1 cellular context compared by ENCODE assay signal in the genomic region with DNA sequence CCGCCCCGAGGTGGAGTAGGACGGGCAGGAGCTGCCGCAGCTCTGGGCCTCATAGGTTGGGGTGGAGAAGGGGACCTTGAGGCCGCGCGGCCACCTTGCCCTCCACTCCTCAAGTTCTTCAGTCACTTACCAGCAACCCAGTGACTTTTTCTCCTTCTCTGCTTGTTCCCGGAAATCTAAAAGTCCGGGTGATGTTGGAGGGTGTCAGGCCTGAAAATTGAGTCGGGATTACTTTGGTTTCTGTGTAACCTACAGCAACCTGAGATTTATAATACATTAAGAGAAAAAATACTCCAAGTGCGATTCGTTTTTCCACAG.
TF ChIP-seq lines count a peak whose summit lies in the region.

No MANE protein-coding gene starts in this region.

TF ChIP-seq in HepG2, 621 proteins besides CTCF, POLR2A, EP300 and RAD21:
- TF ChIP-seq, protein P1, sequence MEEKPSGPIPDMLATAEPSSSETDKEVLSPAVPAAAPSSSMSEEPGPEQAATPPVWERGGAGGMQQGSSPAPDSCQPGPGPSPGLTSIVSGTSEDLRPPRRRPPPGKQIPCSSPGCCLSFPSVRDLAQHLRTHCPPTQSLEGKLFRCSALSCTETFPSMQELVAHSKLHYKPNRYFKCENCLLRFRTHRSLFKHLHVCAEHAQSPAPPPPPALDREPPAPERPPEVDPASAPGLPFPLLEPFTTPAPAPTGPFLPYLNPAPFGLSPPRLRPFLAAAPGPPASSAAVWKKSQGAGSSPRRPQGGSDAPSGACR (CRISPR knock-in tag; IDR thresholded peaks at IDR 0.05): peak; percentile 18; the same call in 1 of the 2 replicates
- TF ChIP-seq SMAD9 (CRISPR knock-in tag; IDR thresholded peaks at IDR 0.05): peak; percentile 40; the same call in 1 of the 2 replicates
- peak; percentile 76 for TF ChIP-seq NAIF1 (CRISPR knock-in tag; IDR thresholded peaks at IDR 0.05; ENCODE audit: borderline replicate concordance)
- peak; percentile 21; the same call in 1 of the 2 replicates for TF ChIP-seq SNAI1 (CRISPR knock-in tag; IDR thresholded peaks at IDR 0.05; ENCODE audit: borderline replicate concordance)
- TF ChIP-seq KAT7 (CRISPR knock-in tag; IDR thresholded peaks at IDR 0.05; ENCODE audit: borderline replicate concordance): 0 out of 2 replicates have a peak, but pooled peaks have one; percentile 42
- 0 out of 2 replicates have a peak, but pooled peaks have one; percentile 19 for TF ChIP-seq ELF4 (CRISPR knock-in tag; IDR thresholded peaks at IDR 0.05; ENCODE audit: borderline replicate concordance)
- 0 out of 2 replicates have a peak, but pooled peaks have one; percentile 12 for TF ChIP-seq ZNF563 (CRISPR knock-in tag; IDR thresholded peaks at IDR 0.05)
- TF ChIP-seq, protein P2, sequence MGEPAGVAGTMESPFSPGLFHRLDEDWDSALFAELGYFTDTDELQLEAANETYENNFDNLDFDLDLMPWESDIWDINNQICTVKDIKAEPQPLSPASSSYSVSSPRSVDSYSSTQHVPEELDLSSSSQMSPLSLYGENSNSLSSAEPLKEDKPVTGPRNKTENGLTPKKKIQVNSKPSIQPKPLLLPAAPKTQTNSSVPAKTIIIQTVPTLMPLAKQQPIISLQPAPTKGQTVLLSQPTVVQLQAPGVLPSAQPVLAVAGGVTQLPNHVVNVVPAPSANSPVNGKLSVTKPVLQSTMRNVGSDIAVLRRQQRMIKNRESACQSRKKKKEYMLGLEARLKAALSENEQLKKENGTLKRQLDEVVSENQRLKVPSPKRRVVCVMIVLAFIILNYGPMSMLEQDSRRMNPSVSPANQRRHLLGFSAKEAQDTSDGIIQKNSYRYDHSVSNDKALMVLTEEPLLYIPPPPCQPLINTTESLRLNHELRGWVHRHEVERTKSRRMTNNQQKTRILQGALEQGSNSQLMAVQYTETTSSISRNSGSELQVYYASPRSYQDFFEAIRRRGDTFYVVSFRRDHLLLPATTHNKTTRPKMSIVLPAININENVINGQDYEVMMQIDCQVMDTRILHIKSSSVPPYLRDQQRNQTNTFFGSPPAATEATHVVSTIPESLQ (CRISPR knock-in tag; conservative IDR thresholded peaks at IDR 0.05): 0 out of 2 replicates have a peak, but pooled peaks have one; percentile 1
- TF ChIP-seq CAMTA2 (CRISPR knock-in tag; IDR thresholded peaks at IDR 0.05; ENCODE audit: borderline replicate concordance): 0 out of 2 replicates have a peak, but pooled peaks have one; percentile 53
- 0 out of 2 replicates have a peak, but pooled peaks have one; percentile 2 for TF ChIP-seq BCL6 (CRISPR knock-in tag; IDR thresholded peaks at IDR 0.05)
- TF ChIP-seq ZNF3 (CRISPR knock-in tag; IDR thresholded peaks at IDR 0.05): peak; percentile 59; the same call in 1 of the 2 replicates
- 0 out of 2 replicates have a peak, but pooled peaks have one; percentile 21 for TF ChIP-seq ZSCAN30 (CRISPR knock-in tag; IDR thresholded peaks at IDR 0.05)
- TF ChIP-seq SATB2 (CRISPR knock-in tag; IDR thresholded peaks at IDR 0.05): no peak
- TF ChIP-seq, protein P3, sequence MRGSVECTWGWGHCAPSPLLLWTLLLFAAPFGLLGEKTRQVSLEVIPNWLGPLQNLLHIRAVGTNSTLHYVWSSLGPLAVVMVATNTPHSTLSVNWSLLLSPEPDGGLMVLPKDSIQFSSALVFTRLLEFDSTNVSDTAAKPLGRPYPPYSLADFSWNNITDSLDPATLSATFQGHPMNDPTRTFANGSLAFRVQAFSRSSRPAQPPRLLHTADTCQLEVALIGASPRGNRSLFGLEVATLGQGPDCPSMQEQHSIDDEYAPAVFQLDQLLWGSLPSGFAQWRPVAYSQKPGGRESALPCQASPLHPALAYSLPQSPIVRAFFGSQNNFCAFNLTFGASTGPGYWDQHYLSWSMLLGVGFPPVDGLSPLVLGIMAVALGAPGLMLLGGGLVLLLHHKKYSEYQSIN (CRISPR knock-in tag; IDR thresholded peaks at IDR 0.05; ENCODE audit: borderline replicate concordance): no peak
- TF ChIP-seq, protein P4, sequence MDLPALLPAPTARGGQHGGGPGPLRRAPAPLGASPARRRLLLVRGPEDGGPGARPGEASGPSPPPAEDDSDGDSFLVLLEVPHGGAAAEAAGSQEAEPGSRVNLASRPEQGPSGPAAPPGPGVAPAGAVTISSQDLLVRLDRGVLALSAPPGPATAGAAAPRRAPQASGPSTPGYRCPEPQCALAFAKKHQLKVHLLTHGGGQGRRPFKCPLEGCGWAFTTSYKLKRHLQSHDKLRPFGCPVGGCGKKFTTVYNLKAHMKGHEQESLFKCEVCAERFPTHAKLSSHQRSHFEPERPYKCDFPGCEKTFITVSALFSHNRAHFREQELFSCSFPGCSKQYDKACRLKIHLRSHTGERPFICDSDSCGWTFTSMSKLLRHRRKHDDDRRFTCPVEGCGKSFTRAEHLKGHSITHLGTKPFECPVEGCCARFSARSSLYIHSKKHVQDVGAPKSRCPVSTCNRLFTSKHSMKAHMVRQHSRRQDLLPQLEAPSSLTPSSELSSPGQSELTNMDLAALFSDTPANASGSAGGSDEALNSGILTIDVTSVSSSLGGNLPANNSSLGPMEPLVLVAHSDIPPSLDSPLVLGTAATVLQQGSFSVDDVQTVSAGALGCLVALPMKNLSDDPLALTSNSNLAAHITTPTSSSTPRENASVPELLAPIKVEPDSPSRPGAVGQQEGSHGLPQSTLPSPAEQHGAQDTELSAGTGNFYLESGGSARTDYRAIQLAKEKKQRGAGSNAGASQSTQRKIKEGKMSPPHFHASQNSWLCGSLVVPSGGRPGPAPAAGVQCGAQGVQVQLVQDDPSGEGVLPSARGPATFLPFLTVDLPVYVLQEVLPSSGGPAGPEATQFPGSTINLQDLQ (CRISPR knock-in tag; IDR thresholded peaks at IDR 0.05): 0 out of 2 replicates have a peak, but pooled peaks have one; percentile 14
- TF ChIP-seq BHLHE40 (IDR thresholded peaks at IDR 0.05; ENCODE audit: low read length): no peak
- no peak for TF ChIP-seq DNMT1 (CRISPR knock-in tag; IDR thresholded peaks at IDR 0.05)
- TF ChIP-seq, protein P5, sequence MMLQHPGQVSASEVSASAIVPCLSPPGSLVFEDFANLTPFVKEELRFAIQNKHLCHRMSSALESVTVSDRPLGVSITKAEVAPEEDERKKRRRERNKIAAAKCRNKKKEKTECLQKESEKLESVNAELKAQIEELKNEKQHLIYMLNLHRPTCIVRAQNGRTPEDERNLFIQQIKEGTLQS (CRISPR knock-in tag; IDR thresholded peaks at IDR 0.05): peak; percentile 24; the same call in 1 of the 2 replicates
- TF ChIP-seq, protein P6, sequence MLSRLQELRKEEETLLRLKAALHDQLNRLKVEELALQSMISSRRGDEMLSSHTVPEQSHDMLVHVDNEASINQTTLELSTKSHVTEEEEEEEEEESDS (CRISPR knock-in tag; IDR thresholded peaks at IDR 0.05; ENCODE audit: borderline replicate concordance): 0 out of 2 replicates have a peak, but pooled peaks have one; percentile 2
- peak; percentile 13; the same call in 1 of the 2 replicates for TF ChIP-seq ZNF790 (CRISPR knock-in tag; IDR thresholded peaks at IDR 0.05; ENCODE audit: borderline replicate concordance)
- TF ChIP-seq PRMT3 (CRISPR knock-in tag; IDR thresholded peaks at IDR 0.05; ENCODE audit: borderline replicate concordance, low read depth): 0 out of 2 replicates have a peak, but pooled peaks have one; percentile 6
- no peak for TF ChIP-seq CHD4 (IDR thresholded peaks at IDR 0.05; ENCODE audit: borderline replicate concordance, low read length)
- TF ChIP-seq NCOA2 (CRISPR knock-in tag; IDR thresholded peaks at IDR 0.05): 0 out of 2 replicates have a peak, but pooled peaks have one; percentile 1
- 0 out of 2 replicates have a peak, but pooled peaks have one; percentile 3 for TF ChIP-seq ZFP82 (CRISPR knock-in tag; IDR thresholded peaks at IDR 0.05; ENCODE audit: borderline replicate concordance)
- 0 out of 2 replicates have a peak, but pooled peaks have one; percentile 42 for TF ChIP-seq ZNF17 (CRISPR knock-in tag; IDR thresholded peaks at IDR 0.05)
- 0 out of 2 replicates have a peak, but pooled peaks have one; percentile 29 for TF ChIP-seq HDAC6 (IDR thresholded peaks at IDR 0.05; ENCODE audit: low read depth, low read length)
- TF ChIP-seq, protein P7, sequence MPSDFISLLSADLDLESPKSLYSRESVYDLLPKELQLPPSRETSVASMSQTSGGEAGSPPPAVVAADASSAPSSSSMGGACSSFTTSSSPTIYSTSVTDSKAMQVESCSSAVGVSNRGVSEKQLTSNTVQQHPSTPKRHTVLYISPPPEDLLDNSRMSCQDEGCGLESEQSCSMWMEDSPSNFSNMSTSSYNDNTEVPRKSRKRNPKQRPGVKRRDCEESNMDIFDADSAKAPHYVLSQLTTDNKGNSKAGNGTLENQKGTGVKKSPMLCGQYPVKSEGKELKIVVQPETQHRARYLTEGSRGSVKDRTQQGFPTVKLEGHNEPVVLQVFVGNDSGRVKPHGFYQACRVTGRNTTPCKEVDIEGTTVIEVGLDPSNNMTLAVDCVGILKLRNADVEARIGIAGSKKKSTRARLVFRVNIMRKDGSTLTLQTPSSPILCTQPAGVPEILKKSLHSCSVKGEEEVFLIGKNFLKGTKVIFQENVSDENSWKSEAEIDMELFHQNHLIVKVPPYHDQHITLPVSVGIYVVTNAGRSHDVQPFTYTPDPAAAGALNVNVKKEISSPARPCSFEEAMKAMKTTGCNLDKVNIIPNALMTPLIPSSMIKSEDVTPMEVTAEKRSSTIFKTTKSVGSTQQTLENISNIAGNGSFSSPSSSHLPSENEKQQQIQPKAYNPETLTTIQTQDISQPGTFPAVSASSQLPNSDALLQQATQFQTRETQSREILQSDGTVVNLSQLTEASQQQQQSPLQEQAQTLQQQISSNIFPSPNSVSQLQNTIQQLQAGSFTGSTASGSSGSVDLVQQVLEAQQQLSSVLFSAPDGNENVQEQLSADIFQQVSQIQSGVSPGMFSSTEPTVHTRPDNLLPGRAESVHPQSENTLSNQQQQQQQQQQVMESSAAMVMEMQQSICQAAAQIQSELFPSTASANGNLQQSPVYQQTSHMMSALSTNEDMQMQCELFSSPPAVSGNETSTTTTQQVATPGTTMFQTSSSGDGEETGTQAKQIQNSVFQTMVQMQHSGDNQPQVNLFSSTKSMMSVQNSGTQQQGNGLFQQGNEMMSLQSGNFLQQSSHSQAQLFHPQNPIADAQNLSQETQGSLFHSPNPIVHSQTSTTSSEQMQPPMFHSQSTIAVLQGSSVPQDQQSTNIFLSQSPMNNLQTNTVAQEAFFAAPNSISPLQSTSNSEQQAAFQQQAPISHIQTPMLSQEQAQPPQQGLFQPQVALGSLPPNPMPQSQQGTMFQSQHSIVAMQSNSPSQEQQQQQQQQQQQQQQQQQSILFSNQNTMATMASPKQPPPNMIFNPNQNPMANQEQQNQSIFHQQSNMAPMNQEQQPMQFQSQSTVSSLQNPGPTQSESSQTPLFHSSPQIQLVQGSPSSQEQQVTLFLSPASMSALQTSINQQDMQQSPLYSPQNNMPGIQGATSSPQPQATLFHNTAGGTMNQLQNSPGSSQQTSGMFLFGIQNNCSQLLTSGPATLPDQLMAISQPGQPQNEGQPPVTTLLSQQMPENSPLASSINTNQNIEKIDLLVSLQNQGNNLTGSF (CRISPR knock-in tag; IDR thresholded peaks at IDR 0.05): 0 out of 2 replicates have a peak, but pooled peaks have one; percentile 46
- TF ChIP-seq, protein P8, sequence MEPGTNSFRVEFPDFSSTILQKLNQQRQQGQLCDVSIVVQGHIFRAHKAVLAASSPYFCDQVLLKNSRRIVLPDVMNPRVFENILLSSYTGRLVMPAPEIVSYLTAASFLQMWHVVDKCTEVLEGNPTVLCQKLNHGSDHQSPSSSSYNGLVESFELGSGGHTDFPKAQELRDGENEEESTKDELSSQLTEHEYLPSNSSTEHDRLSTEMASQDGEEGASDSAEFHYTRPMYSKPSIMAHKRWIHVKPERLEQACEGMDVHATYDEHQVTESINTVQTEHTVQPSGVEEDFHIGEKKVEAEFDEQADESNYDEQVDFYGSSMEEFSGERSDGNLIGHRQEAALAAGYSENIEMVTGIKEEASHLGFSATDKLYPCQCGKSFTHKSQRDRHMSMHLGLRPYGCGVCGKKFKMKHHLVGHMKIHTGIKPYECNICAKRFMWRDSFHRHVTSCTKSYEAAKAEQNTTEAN (CRISPR knock-in tag; conservative IDR thresholded peaks at IDR 0.05): 0 out of 2 replicates have a peak, but pooled peaks have one; percentile 3
- TF ChIP-seq JARID2 (CRISPR knock-in tag; IDR thresholded peaks at IDR 0.05; ENCODE audit: insufficient replicate concordance): peak; percentile 80
- TF ChIP-seq NFE2L2 (IDR thresholded peaks at IDR 0.05; ENCODE audit: low read length): no peak
- TF ChIP-seq ZNF878 (CRISPR knock-in tag; IDR thresholded peaks at IDR 0.05): 0 out of 2 replicates have a peak, but pooled peaks have one; percentile 1
- TF ChIP-seq TAF1 (CRISPR knock-in tag; IDR thresholded peaks at IDR 0.05): peak; percentile 2; the same call in 1 of the 2 replicates
- 0 out of 2 replicates have a peak, but pooled peaks have one; percentile 4 for TF ChIP-seq ZNF75D (CRISPR knock-in tag; IDR thresholded peaks at IDR 0.05; ENCODE audit: borderline replicate concordance)
- no peak for TF ChIP-seq ZNF331 (CRISPR knock-in tag; IDR thresholded peaks at IDR 0.05)
- TF ChIP-seq ZBTB21 (CRISPR knock-in tag; IDR thresholded peaks at IDR 0.05): 0 out of 2 replicates have a peak, but pooled peaks have one; percentile 0
